ENCODE assay signal across 10 cellular contexts in genomic region chr5:10594591-10595210, GRCh38. TPM values are rescaled to one million over a fixed set of nuclear protein-coding genes. Genes with fewer than 3 reads are reported as not detected.
DNase-seq lines count a peak whose midpoint lies in the region; ATAC-seq, FAIRE-seq and TF ChIP-seq lines count a peak whose summit lies in the region.
"Had no signal": no experiment of that assay in that cellular context is flagged by ENCODE, and none has a peak within 500 bp of the region (broad histone marks: within the 10 kb centered on the region; RNA-seq: fewer than 3 reads in every experiment).

No MANE protein-coding gene starts in this region.

- peak overlapping the region; percentile 84 to 86 for H3K27ac ChIP-seq in A549
- no peak overlapping the region for H3K27ac ChIP-seq in K562 (ENCODE audit: extremely low read depth, low read depth, low read length)
- H3K27ac ChIP-seq in prostate gland = peak overlapping the region in 1 of 2 donors; percentile 70

- no peak for DNase-seq in A549 (ENCODE audit: low read depth in 1 of 2, low spot score in 1 of 2)
- DNase-seq in HT1080 (ENCODE audit: low read depth) = peak; percentile 58
- DNase-seq in K562 (ENCODE audit: extremely low read depth in 1 of 4, low spot score in 3 of 4) = peak in 2 of 4 experiments; percentile 34 to 44
- peak in 1 of 2 experiments; percentile 51 for DNase-seq in mesothelial cell of epicardium (ENCODE audit: low spot score in 2 of 2, unreplicated experiment in 2 of 2)
- DNase-seq in prostate gland (ENCODE audit: low spot score) = no peak
- DNase-seq in OCI-M2 (lab: John Stamatoyannopoulos, UW; ENCODE audit: unreplicated experiment) = no peak
- DNase-seq in GM19239 (ENCODE audit: insufficient read length, low spot score) = no peak

- no TSS peak for BruUV-seq in K562 (replicated peaks; lab: Mats Ljungman, UMichigan)

- H3K4me1 ChIP-seq in A549 (peaks cover 64% of the 10 kb centered on the region), K562 (replicated peaks in 1 of 2; ENCODE audit: control insufficient read depth in 2 of 2, insufficient read depth in 2 of 2, low read length in 2 of 2) (peaks cover 29 to 36% of the 10 kb centered on the region in 2 experiments), prostate gland (replicated peaks) (no peaks in the 10 kb centered on the region)

- TF ChIP-seq CTCF in A549 (IDR thresholded peaks at IDR 0.05) (no peak), K562 (IDR thresholded peaks at IDR 0.05 in 2 of 3, conservative IDR thresholded peaks at IDR 0.05 in 1 of 3; ENCODE audit: insufficient read depth in 2 of 3, low read depth in 1 of 3, low read length in 3 of 3) (peak in 2 of 3 experiments; percentile 8 to 16; a peak in 2 of 6 replicates), mesothelial cell of epicardium (IDR thresholded peaks at IDR 0.05; ENCODE audit: unreplicated experiment) (no peak), prostate gland (IDR thresholded peaks at IDR 0.05) (no peak)

- CTCF ChIA-PET in A549 (lab: Yijun Ruan, JAX) (interaction anchor here (0.9 to 2.3 kb wide), 3 partner anchors 33 to 142 kb away, joined by 3 to 8 read pairs (median 7); no protein-coding TSS in a partner anchor), K562 (lab: Yijun Ruan, JAX; ENCODE audit: low intra/inter-chr PET ratio) (no interaction called here)

- peaks cover 19% of the 10 kb centered on the region for H3K9me3 Mint-ChIP-seq in mesothelial cell of epicardium

- in situ Hi-C loops in K562 (cut with MboI) = no loop called here

- H3K4me3 Mint-ChIP-seq in mesothelial cell of epicardium = peak overlapping the region; percentile 0
- H3K4me3 Mint-ChIP-seq: CD14-positive monocyte had no signal

- FAIRE-seq in A549 (lab: Jason Lieb, UNC) (no peak), K562 (lab: Jason Lieb, UNC) (no peak), GM19239 (lab: Jason Lieb, UNC) (no peak)

- peak overlapping the region in 1 of 2 experiments; percentile 41; a peak in 1 of 4 replicates for H3K9ac ChIP-seq in K562 (ENCODE audit: insufficient read depth in 1 of 2, low read depth in 2 of 2, low read length in 2 of 2)

- peak overlapping the region; percentile 84; the same call in 1 of the 2 replicates for H2AFZ ChIP-seq in K562 (ENCODE audit: low read depth, low read length)

- ATAC-seq in A549 = peak; percentile 23 to 52; a peak in 4 of 6 replicates
- ATAC-seq in K562 = peak; percentile 57
- no peak for ATAC-seq in GM19395 (IDR thresholded peaks at IDR 0.05; ENCODE audit: unreplicated experiment)

- H4K20me1 ChIP-seq in K562 (replicated peaks; ENCODE audit: control insufficient read depth, insufficient read depth, low read length) = no peaks in the 10 kb centered on the region

- TF ChIP-seq POLR2A in A549 (IDR thresholded peaks at IDR 0.05; ENCODE audit: low read length) (no peak), K562 (conservative IDR thresholded peaks at IDR 0.05) (no peak), prostate gland (IDR thresholded peaks at IDR 0.05) (no peak)

- H3K36me3 ChIP-seq in K562 (ENCODE audit: control insufficient read depth, insufficient read depth, low read length) (no peaks in the 10 kb centered on the region), prostate gland (no peaks in the 10 kb centered on the region)

- H3K36me3 Mint-ChIP-seq in mesothelial cell of epicardium = peaks cover 13% of the 10 kb centered on the region
- H3K36me3 Mint-ChIP-seq: CD14-positive monocyte had no signal

- TF ChIP-seq RAD21 in A549 (conservative IDR thresholded peaks at IDR 0.05 in 1 of 2, IDR thresholded peaks at IDR 0.05 in 1 of 2) (no peak), K562 (CRISPR knock-in tag; conservative IDR thresholded peaks at IDR 0.05 in 1 of 2, IDR thresholded peaks at IDR 0.05 in 1 of 2) (no peak)

- WGBS in A549 (ENCODE audit: missing lambda C conversion rate) = 81% methylated on average over 11 of the region's 11 CpGs
- WGBS in K562 (ENCODE audit: insufficient coverage, low coverage, missing lambda C conversion rate) = 73% methylated on average over 11 of the region's 11 CpGs
- WGBS in prostate gland = 89% methylated on average over 11 of the region's 11 CpGs

- H3K27me3 ChIP-seq in K562 (ENCODE audit: control insufficient read depth in 2 of 2, insufficient read depth in 2 of 2, low read length in 2 of 2) = no peaks in the 10 kb centered on the region
- no peaks in the 10 kb centered on the region for H3K27me3 ChIP-seq in prostate gland (replicated peaks; ENCODE audit: insufficient read depth)
- H3K27me3 ChIP-seq: dorsolateral prefrontal cortex had no signal

- H3K4me2 ChIP-seq in A549 (peak overlapping the region; percentile 98; the same call in 2 of the 3 replicates), K562 (ENCODE audit: insufficient read depth, low read length) (no peak overlapping the region; the same call in 1 of the 2 replicates)

- H3K27ac Mint-ChIP-seq in mesothelial cell of epicardium = peak overlapping the region; percentile 79

- H3K9me3 ChIP-seq in A549 (no peaks in the 10 kb centered on the region), K562 (replicated peaks; ENCODE audit: control insufficient read depth, insufficient read depth, low read depth, low read length) (no peaks in the 10 kb centered on the region), prostate gland (no peaks in the 10 kb centered on the region)

- POLR2A ChIA-PET in A549 (lab: Yijun Ruan, JAX) (no interaction called here), K562 (lab: Yijun Ruan, JAX) (interaction anchor here (0.9 kb wide), 1 partner anchor 12 kb away, joined by 3 read pairs; no protein-coding TSS in a partner anchor)

- TF ChIP-seq EP300 in A549 (IDR thresholded peaks at IDR 0.05) (no peak), K562 (IDR thresholded peaks at IDR 0.05; ENCODE audit: low read length) (no peak; the same call in 1 of the 2 replicates)

- no peaks in the 10 kb centered on the region for H3K79me2 ChIP-seq in K562 (ENCODE audit: control insufficient read depth, insufficient read depth, low read length)

- H3K4me3 ChIP-seq in A549 (no peak overlapping the region), K562 (no peak overlapping the region), prostate gland (no peak overlapping the region)

- intact Hi-C loops in K562 (cut with micrococcal nuclease) (no loop called here), prostate gland (cut with DNase I) (no loop called here)

- H3K27me3 Mint-ChIP-seq in mesothelial cell of epicardium (ENCODE audit: low read depth) = no peaks in the 10 kb centered on the region

- H3K9me1 ChIP-seq in K562 (ENCODE audit: control insufficient read depth, insufficient read depth, low read length) = peaks cover 3% of the 10 kb centered on the region

- peaks cover 37% of the 10 kb centered on the region for H3K4me1 Mint-ChIP-seq in mesothelial cell of epicardium

TF ChIP-seq in A549, 52 proteins besides CTCF, POLR2A, EP300 and RAD21 (continues in another document):
- TF ChIP-seq KDM1A (IDR thresholded peaks at IDR 0.05; ENCODE audit: low read depth) = no peak
- TF ChIP-seq EHMT2 (IDR thresholded peaks at IDR 0.05; ENCODE audit: low read depth) = no peak

TF ChIP-seq in K562, 482 proteins besides CTCF, POLR2A, EP300 and RAD21 (continues in another document):
- TF ChIP-seq, protein P1, sequence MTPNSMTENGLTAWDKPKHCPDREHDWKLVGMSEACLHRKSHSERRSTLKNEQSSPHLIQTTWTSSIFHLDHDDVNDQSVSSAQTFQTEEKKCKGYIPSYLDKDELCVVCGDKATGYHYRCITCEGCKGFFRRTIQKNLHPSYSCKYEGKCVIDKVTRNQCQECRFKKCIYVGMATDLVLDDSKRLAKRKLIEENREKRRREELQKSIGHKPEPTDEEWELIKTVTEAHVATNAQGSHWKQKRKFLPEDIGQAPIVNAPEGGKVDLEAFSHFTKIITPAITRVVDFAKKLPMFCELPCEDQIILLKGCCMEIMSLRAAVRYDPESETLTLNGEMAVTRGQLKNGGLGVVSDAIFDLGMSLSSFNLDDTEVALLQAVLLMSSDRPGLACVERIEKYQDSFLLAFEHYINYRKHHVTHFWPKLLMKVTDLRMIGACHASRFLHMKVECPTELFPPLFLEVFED (CRISPR knock-in tag; conservative IDR thresholded peaks at IDR 0.05) = 0 out of 2 replicates have a peak, but pooled peaks have one; percentile 45
- TF ChIP-seq RCOR1 (IDR thresholded peaks at IDR 0.05; ENCODE audit: borderline replicate concordance in 1 of 2, low read depth in 2 of 2, low read length in 2 of 2) = 0 out of 4 replicates have a peak, but pooled peaks of 1 of the 2 experiments have one; percentile 33
- no peak for TF ChIP-seq RBM34 (IDR thresholded peaks at IDR 0.05; ENCODE audit: borderline replicate concordance, insufficient read depth, low read length)
- 0 out of 2 replicates have a peak, but pooled peaks have one; percentile 36 for TF ChIP-seq ZNF134 (CRISPR knock-in tag; conservative IDR thresholded peaks at IDR 0.05)
- TF ChIP-seq SUPT5H (IDR thresholded peaks at IDR 0.05) = no peak

RNA-seq across cellular contexts. Expression of gene ANKRD33B, which starts 30.8 kb away (rescaled TPM):
- polyA plus RNA-seq in A549 (2011; rRNA removed) (6.9 and 8.2 TPM in 2 replicates), A549 (2017; fragmentation: RNase III; extraction: RNeasy Plus Mini Kit Qiagen cat#74134 plus additional on column Dnase treatment) (4.0 to 7.1 TPM (median 4.4 TPM) in 3 replicates), K562 (2011; rRNA removed) (0.08 and 0.17 TPM in 2 replicates), K562 (2014; fragmentation: Illumina TruSeq; extraction: Trizol) (0.43 and 0.54 TPM in 2 replicates), K562 (2014; fragmentation: Nextera tagmentation; extraction: Ambion mirVana) (under 1 TPM; 0.10 to 0.17 TPM), K562 (2014; rRNA removed) (0.16 and 0.33 TPM in 2 replicates)
- 7.3 and 11.1 TPM in 2 replicates for polyA plus RNA-seq in A549 (2012; cell fraction: cytosol; rRNA removed)
- 24.2 and 33.7 TPM in 2 replicates for polyA plus RNA-seq in A549 (2012; cell fraction: nucleus; rRNA removed)
- polyA minus RNA-seq in A549 (2011; rRNA and poly(A)+ RNA removed) = 24.1 and 27.2 TPM in 2 replicates
- total RNA-seq in HT1080 (2014; rRNA removed; shearing (Covaris generic)) = 4.9 and 5.2 TPM in 2 replicates
- 6.5 and 7.7 TPM in 2 replicates for polyA plus RNA-seq in HT1080 (2015; cell fraction: cytosol; rRNA removed)
- polyA plus RNA-seq in HT1080 (2015; cell fraction: nucleus; rRNA removed) = 10.6 and 11.4 TPM in 2 replicates
- total RNA-seq in K562 (2011; cell fraction: chromatin; rRNA removed; ENCODE audit: low replicate concordance) = 1.3 and 1.7 TPM in 2 replicates
- total RNA-seq in K562 (2011; cell fraction: nucleolus; rRNA removed) = 1.5 and 1.6 TPM in 2 replicates
- 1.5 and 1.7 TPM in 2 replicates for total RNA-seq in K562 (2011; cell fraction: nucleoplasm; rRNA removed)
- total RNA-seq in K562 (2014; rRNA removed) (0.45 and 0.53 TPM in 2 replicates), K562 (2014; rRNA removed; fragmentation: Illumina TruSeq; extraction: Trizol) (0.38 and 0.40 TPM in 2 replicates), K562 (2015; rRNA removed; fragmentation: Illumina TruSeq; extraction: Trizol) (1.5 TPM in 2 replicates), K562 (2021) (1.3 and 1.7 TPM in 2 replicates), mesothelial cell of epicardium (3.2 to 3.8 TPM (median 3.5 TPM) in 3 replicates), prostate gland (1 to 10 TPM; 4.1 to 7.4 TPM)
- 0.15 and 0.21 TPM in 2 replicates for polyA plus RNA-seq in K562 (2011; cell fraction: cytosol; rRNA removed)
- polyA plus RNA-seq in K562 (2011; cell fraction: nucleus; rRNA removed) = 0.24 and 0.44 TPM in 2 replicates
- polyA plus RNA-seq in K562 (2012) = 1.5 and 3.9 TPM in 2 replicates
- polyA minus RNA-seq in K562 (2011; rRNA and poly(A)+ RNA removed) = 0.36 and 0.67 TPM in 2 replicates
- 0.36 and 1.2 TPM in 2 replicates for polyA minus RNA-seq in K562 (2011; cell fraction: cytosol; rRNA and poly(A)+ RNA removed)
- 0.78 and 0.81 TPM in 2 replicates for polyA minus RNA-seq in K562 (2011; cell fraction: nucleus; rRNA and poly(A)+ RNA removed)
- polyA plus RNA-seq: CD14-positive monocyte had no signal

Comparison
In these comparisons a context has a peak if more than half of its experiments do, and no peak if none do; other contexts are left out.
1. CTCF ChIP-seq: peak in K562 (2 of 3); none in A549 (single experiment), mesothelial cell of epicardium (single experiment) and prostate gland (0 of 4).
2. Of the 35 proteins assayed by ChIP-seq in both K562 and A549: peak only in K562: CTCF; only in A549: none; in both: none; in neither: 33; mixed calls (peak in some experiments, not most) for 1.